In genomic region chr17:78343099-78343432, GRCh38 we compare ENCODE assay signal across 8 cellular contexts. TPM values are rescaled to one million over a fixed set of nuclear protein-coding genes. Genes with fewer than 3 reads are reported as not detected.
A peak's percentile ranks its signal among the peaks of the same experiment; 100 is the strongest.
DNase-seq lines count a peak whose midpoint lies in the region; ATAC-seq and TF ChIP-seq lines count a peak whose summit lies in the region.

No MANE protein-coding gene starts in this region.

- ATAC-seq in HG02938 (IDR thresholded peaks at IDR 0.05; ENCODE audit: unreplicated experiment): no peak

- peaks cover 0 to 49% (median 45%) of the 10 kb centered on the region in 11 experiments; a peak in 18 of 22 replicates for H3K27me3 ChIP-seq in BLaER1 treated with 17β-estradiol and CSF1 and Interleukin-3, amounts not matched to agents 10 nM and 100 nM
- no peaks in the 10 kb centered on the region for H3K27me3 ChIP-seq in ascending aorta

- H3K4me3 Mint-ChIP-seq in immature natural killer cell: peak overlapping the region; percentile 68 to 82 (median 79)

- TF ChIP-seq CTCF in ascending aorta (IDR thresholded peaks at IDR 0.05): no peak

- intact Hi-C loops in ascending aorta (cut with DNase I): loop anchor here (2.0 kb wide), 1 partner anchor 36 kb away; the partner anchor contains the start of gene PGS1

- H3K36me3 ChIP-seq in BLaER1 treated with 17β-estradiol and CSF1 and Interleukin-3, amounts not matched to agents 10 nM and 100 nM: no peaks in the 10 kb centered on the region
- no peaks in the 10 kb centered on the region for H3K36me3 ChIP-seq in ascending aorta

- H3K27ac Mint-ChIP-seq in immature natural killer cell: peak overlapping the region; percentile 70 to 90 (median 86)

- H3K27me3 Mint-ChIP-seq in immature natural killer cell (ENCODE audit: low read depth in 3 of 3): peaks cover 1 to 9% (median 3%) of the 10 kb centered on the region in 3 donors

- H3K36me3 Mint-ChIP-seq in immature natural killer cell: no peaks in the 10 kb centered on the region

- peak overlapping the region in 4 of 11 experiments; percentile 75 to 92 (median 85); a peak in 7 of 22 replicates for H3K9ac ChIP-seq in BLaER1 treated with 17β-estradiol and CSF1 and Interleukin-3, amounts not matched to agents 10 nM and 100 nM

- H3K27ac ChIP-seq in BLaER1 treated with 17β-estradiol and CSF1 and Interleukin-3, amounts not matched to agents 10 nM and 100 nM: peak overlapping the region in 4 of 11 experiments; percentile 50 to 94 (median 88); a peak in 8 of 22 replicates
- H3K27ac ChIP-seq in ascending aorta: peak overlapping the region; percentile 99
- H3K27ac ChIP-seq in substantia nigra (ENCODE audit: low read depth, low read length, poor library complexity, severe bottlenecking): peak overlapping the region; percentile 79

- peaks cover 34 to 41% of the 10 kb centered on the region in 2 donors for H3K4me1 Mint-ChIP-seq in immature natural killer cell

- H3K4me1 ChIP-seq in BLaER1 treated with 17β-estradiol and CSF1 and Interleukin-3, amounts not matched to agents 10 nM and 100 nM: peaks cover 33 to 97% (median 51%) of the 10 kb centered on the region in 10 experiments
- peaks cover 17 to 22% of the 10 kb centered on the region in 2 donors for H3K4me1 ChIP-seq in ascending aorta

- peaks cover 0 to 10% (median 0%) of the 10 kb centered on the region in 11 experiments; a peak in 2 of 22 replicates for H4K20me1 ChIP-seq in BLaER1 treated with 17β-estradiol and CSF1 and Interleukin-3, amounts not matched to agents 10 nM and 100 nM

- DNase-seq in M059J (ENCODE audit: low read depth) (peak; percentile 94), ascending aorta (ENCODE audit: low spot score in 2 of 2) (peak; percentile 54 to 93), immature natural killer cell (peak in 2 of 3 donors; percentile 26 to 31), substantia nigra (lab: John Stamatoyannopoulos, UW) (peak in 11 of 49 donors; percentile 21 to 59 (median 39)), RKO (ENCODE audit: low spot score) (no peak)
- no peak for DNase-seq in stimulated activated CD4-positive, alpha-beta T cell treated with anti-CD3 and anti-CD28 coated beads, Interleukin-12 subunit alpha, Interleukin-12 subunit beta, amount 100 ng/mL, for 4 hours

- H3K9me3 ChIP-seq in BLaER1 treated with 17β-estradiol and CSF1 and Interleukin-3, amounts not matched to agents 10 nM and 100 nM (replicated peaks in 1 of 11): no peaks in the 10 kb centered on the region
- H3K9me3 ChIP-seq in ascending aorta: no peaks in the 10 kb centered on the region

- H3K4me2 ChIP-seq in BLaER1 treated with 17β-estradiol and CSF1 and Interleukin-3, amounts not matched to agents 10 nM and 100 nM: peak overlapping the region; percentile 81 to 99 (median 91)

- no peaks in the 10 kb centered on the region for H3K9me3 Mint-ChIP-seq in immature natural killer cell

- H3K4me3 ChIP-seq in BLaER1 treated with 17β-estradiol and CSF1 and Interleukin-3, amounts not matched to agents 10 nM and 100 nM: peak overlapping the region in 4 of 10 experiments; percentile 22 to 59 (median 51); a peak in 5 of 20 replicates
- peak overlapping the region in 1 of 2 donors; percentile 72 for H3K4me3 ChIP-seq in ascending aorta

RNA-seq across cellular contexts. Expression of gene SOCS3, which starts 16.8 kb away (rescaled TPM):
- 26.6 and 39.3 TPM in 2 replicates for total RNA-seq in M059J (2014; rRNA removed; shearing (Covaris generic))
- 620 TPM for total RNA-seq in ascending aorta
- polyA plus RNA-seq in immature natural killer cell: 10 to 100 TPM in 2 of 3 donors, 1 to 10 TPM in 1; 9.0 to 15.4 (median 10.6) TPM

RNA-seq across cellular contexts. Expression of gene PGS1, which starts 35.4 kb away (rescaled TPM):
- 26.2 and 32.3 TPM in 2 replicates for total RNA-seq in M059J (2014; rRNA removed; shearing (Covaris generic))
- total RNA-seq in ascending aorta: 41.8 TPM
- 10 to 100 TPM; 17.0 to 27.5 (median 27.2) TPM for polyA plus RNA-seq in immature natural killer cell

Comparison
In these comparisons a context has a peak if more than half of its experiments do, and no peak if none do; other contexts are left out.
1. DNase-seq: peak in M059J (single experiment), ascending aorta (2 of 2) and immature natural killer cell (2 of 3); none in RKO (single experiment) and stimulated activated CD4-positive, alpha-beta T cell treated with anti-CD3 and anti-CD28 coated beads, Interleukin-12 subunit alpha, Interleukin-12 subunit beta, amount 100 ng/mL, for 4 hours (single experiment).
2. RNA of gene SOCS3, which starts 16.8 kb away (total RNA-seq): 620 TPM in ascending aorta (single experiment); 26.6 to 39.3 TPM in M059J; every median in the first group is over 10 times any median in the second.